ENCODE assay signal across 19 cellular contexts in genomic region chr20:3473324-3473723, GRCh38. TPM values are rescaled to one million over a fixed set of nuclear protein-coding genes. Genes with fewer than 3 reads are reported as not detected.
DNase-seq lines count a peak whose midpoint lies in the region; ATAC-seq and TF ChIP-seq lines count a peak whose summit lies in the region.
"Had no signal": no experiment of that assay in that cellular context is flagged by ENCODE, and none has a peak within 500 bp of the region (broad histone marks: within the 10 kb centered on the region; RNA-seq: fewer than 3 reads in every experiment).

No MANE protein-coding gene starts in this region.

- H3K27me3 ChIP-seq in mammary epithelial cell (ENCODE audit: insufficient read depth, low read length) = no peaks in the 10 kb centered on the region
- no peaks in the 10 kb centered on the region for H3K27me3 ChIP-seq in naive thymus-derived CD4-positive, alpha-beta T cell (ENCODE audit: control insufficient read depth in 2 of 2, insufficient read depth in 2 of 2, low read length in 2 of 2)
- H3K27me3 ChIP-seq: esophagus squamous epithelium, thyroid gland had no signal

- H3K4me1 ChIP-seq in mammary epithelial cell (ENCODE audit: insufficient read depth, low read length) = peaks cover 10% of the 10 kb centered on the region
- peaks cover 21 to 26% of the 10 kb centered on the region in 2 donors for H3K4me1 ChIP-seq in naive thymus-derived CD4-positive, alpha-beta T cell (ENCODE audit: control insufficient read depth in 2 of 2, insufficient read depth in 2 of 2, low read length in 2 of 2)

- H3K9me3 ChIP-seq in mammary epithelial cell (replicated peaks; ENCODE audit: insufficient read depth, low read length) = no peaks in the 10 kb centered on the region
- H3K9me3 ChIP-seq in naive thymus-derived CD4-positive, alpha-beta T cell (ENCODE audit: control insufficient read depth in 2 of 3, low read length in 3 of 3) = no peaks in the 10 kb centered on the region
- H3K9me3 ChIP-seq: esophagus squamous epithelium, lower lobe of right lung, thyroid gland had no signal

- CTCF ChIA-PET in mammary epithelial cell (lab: Charles Lee; ENCODE audit: low non-redundant PET) = no interaction called here
- CTCF ChIA-PET in naive thymus-derived CD4-positive, alpha-beta T cell (lab: Charles Lee) = interaction anchor here (0.6 kb wide), 1 partner anchor 1130 kb away, joined by 3 read pairs; no protein-coding TSS in a partner anchor

- WGBS in mammary epithelial cell (ENCODE audit: low coverage, missing lambda C conversion rate) = 93% methylated on average over 5 of the region's 6 CpGs

- POLR2A ChIA-PET in naive thymus-derived CD4-positive, alpha-beta T cell (lab: Charles Lee) = interaction anchor here (0.7 kb wide), 1 partner anchor 64 kb away, joined by 4 read pairs; no protein-coding TSS in a partner anchor

- DNase-seq in activated T-cell treated with anti-CD3 and anti-CD28 coated beads, Interleukin-2, amount 50 U/mL, for 4 hours = no peak
- DNase-seq in activated T-cell treated with anti-CD3 and anti-CD28 coated beads, Interleukin-2, amount 50 U/mL, for 1 hour = no peak
- DNase-seq in mammary epithelial cell (no peak), Kasumi-1 (lab: John Stamatoyannopoulos, UW) (no peak)
- DNase-seq in naive thymus-derived CD4-positive, alpha-beta T cell = no peak
- DNase-seq: activated CD4-positive, alpha-beta memory T cell treated with anti-CD3 and anti-CD28 coated beads, Interleukin-2, amount 10 ng/mL, durations not matched to agents 7 days and 5 days; caudate nucleus; DMS79 treated with DMSO at 0.1 percent for 48 hours; esophagus squamous epithelium; H7; lower lobe of right lung; NCI-H226; NK-92 treated with Interleukin-12 subunit alpha and Interleukin-12 subunit beta, amount 100 ng/mL, for 24 hours had no signal

- no peaks in the 10 kb centered on the region for H4K20me1 ChIP-seq in mammary epithelial cell (ENCODE audit: insufficient read depth, low read length)

- in situ Hi-C loops in mammary epithelial cell (cut with MboI; ENCODE audit: low sequenced_read_pairs in 2 of 2) = loop anchor here in 1 of 2 donors (10.0 kb wide), 1 partner anchor 69 kb away; the partner anchor contains the start of gene DNAAF9

- H3K4me3 Mint-ChIP-seq in activated T-cell treated with anti-CD3 and anti-CD28 coated beads, Interleukin-2, amount 50 U/mL, for 4 hours = peak overlapping the region; percentile 95
- peak overlapping the region in 9 of 10 donors; percentile 55 to 97 (median 91) for H3K4me3 Mint-ChIP-seq in naive thymus-derived CD4-positive, alpha-beta T cell
- H3K4me3 Mint-ChIP-seq in stimulated activated memory B cell treated with anti-CD40 and anti-IgM and Interleukin-4, amounts not matched to agents 10 μg/mL and 1 μg/mL and 100 μg/mL, for 72 hours = no peak overlapping the region

- no peaks in the 10 kb centered on the region for H3K27me3 Mint-ChIP-seq in activated T-cell treated with anti-CD3 and anti-CD28 coated beads, Interleukin-2, amount 50 U/mL, for 4 hours (ENCODE audit: low read depth)
- peaks cover 0 to 5% (median 0%) of the 10 kb centered on the region in 5 donors for H3K27me3 Mint-ChIP-seq in naive thymus-derived CD4-positive, alpha-beta T cell
- no peaks in the 10 kb centered on the region for H3K27me3 Mint-ChIP-seq in stimulated activated memory B cell treated with anti-CD40 and anti-IgM and Interleukin-4, amounts not matched to agents 10 μg/mL and 1 μg/mL and 100 μg/mL, for 72 hours
- H3K27me3 Mint-ChIP-seq: activated CD4-positive, alpha-beta memory T cell treated with anti-CD3 and anti-CD28 coated beads, Interleukin-2, amount 10 ng/mL, durations not matched to agents 7 days and 5 days had no signal

- H3K27ac Mint-ChIP-seq in naive thymus-derived CD4-positive, alpha-beta T cell = peak overlapping the region in 5 of 9 donors; percentile 6 to 79 (median 42)
- peak overlapping the region; percentile 84 for H3K27ac Mint-ChIP-seq in stimulated activated memory B cell treated with anti-CD40 and anti-IgM and Interleukin-4, amounts not matched to agents 10 μg/mL and 1 μg/mL and 100 μg/mL, for 72 hours
- H3K27ac Mint-ChIP-seq: activated CD4-positive, alpha-beta memory T cell treated with anti-CD3 and anti-CD28 coated beads, Interleukin-2, amount 10 ng/mL, durations not matched to agents 7 days and 5 days; activated T-helper 1 cell treated with anti-CD3 and anti-CD28 coated beads, Interleukin-12 subunit alpha, Interleukin-12 subunit beta, Interleukin-2, Interleukin-4 antibody, amounts not matched to agents 30 ng/mL and 10 ng/mL and 1 ng/mL, durations not matched to agents 14 hours and 24 hours and 36 hours had no signal

- H3K79me2 ChIP-seq in mammary epithelial cell (ENCODE audit: insufficient read depth, low read length) = peaks cover 59% of the 10 kb centered on the region

- H3K9me3 Mint-ChIP-seq in activated T-cell treated with anti-CD3 and anti-CD28 coated beads, Interleukin-2, amount 50 U/mL, for 4 hours = no peaks in the 10 kb centered on the region
- H3K9me3 Mint-ChIP-seq in naive thymus-derived CD4-positive, alpha-beta T cell = peaks cover 0 to 4% (median 0%) of the 10 kb centered on the region in 11 donors
- H3K9me3 Mint-ChIP-seq in stimulated activated memory B cell treated with anti-CD40 and anti-IgM and Interleukin-4, amounts not matched to agents 10 μg/mL and 1 μg/mL and 100 μg/mL, for 72 hours = no peaks in the 10 kb centered on the region
- H3K9me3 Mint-ChIP-seq: activated CD4-positive, alpha-beta memory T cell treated with anti-CD3 and anti-CD28 coated beads, Interleukin-2, amount 10 ng/mL, durations not matched to agents 7 days and 5 days; activated T-helper 1 cell treated with anti-CD3 and anti-CD28 coated beads, Interleukin-12 subunit alpha, Interleukin-12 subunit beta, Interleukin-2, Interleukin-4 antibody, amounts not matched to agents 30 ng/mL and 10 ng/mL and 1 ng/mL, durations not matched to agents 14 hours and 24 hours and 36 hours had no signal

- H3K4me1 Mint-ChIP-seq in activated T-cell treated with anti-CD3 and anti-CD28 coated beads, Interleukin-2, amount 50 U/mL, for 4 hours (ENCODE audit: low read depth) = peaks cover 35% of the 10 kb centered on the region
- H3K4me1 Mint-ChIP-seq in naive thymus-derived CD4-positive, alpha-beta T cell = peaks cover 26 to 47% (median 41%) of the 10 kb centered on the region in 7 donors
- peaks cover 42% of the 10 kb centered on the region for H3K4me1 Mint-ChIP-seq in stimulated activated memory B cell treated with anti-CD40 and anti-IgM and Interleukin-4, amounts not matched to agents 10 μg/mL and 1 μg/mL and 100 μg/mL, for 72 hours

- H3K36me3 ChIP-seq in mammary epithelial cell (ENCODE audit: insufficient read depth, low read length) = no peaks in the 10 kb centered on the region
- H3K36me3 ChIP-seq in naive thymus-derived CD4-positive, alpha-beta T cell (ENCODE audit: control insufficient read depth in 2 of 3, insufficient read depth in 3 of 3, low read length in 3 of 3) = no peaks in the 10 kb centered on the region
- H3K36me3 ChIP-seq: esophagus squamous epithelium, lower lobe of right lung, thyroid gland had no signal

- no peak overlapping the region for H3K9ac ChIP-seq in mammary epithelial cell (ENCODE audit: insufficient read depth, low read length)

- TF ChIP-seq CTCF in mammary epithelial cell (conservative IDR thresholded peaks at IDR 0.05 in 1 of 2, IDR thresholded peaks at IDR 0.05 in 1 of 2; ENCODE audit: extremely low read depth in 1 of 2, insufficient read depth in 1 of 2, low read depth in 1 of 2, low read length in 2 of 2) = no peak

- H3K27ac ChIP-seq in mammary epithelial cell (ENCODE audit: insufficient read depth, low read depth, low read length) = no peak overlapping the region
- H3K27ac ChIP-seq in naive thymus-derived CD4-positive, alpha-beta T cell (ENCODE audit: low read depth, low read length) = no peak overlapping the region
- H3K27ac ChIP-seq: esophagus squamous epithelium, lower lobe of right lung, RWPE1, thyroid gland had no signal

- no peak for ATAC-seq in activated T-cell treated with anti-CD3 and anti-CD28 coated beads, Interleukin-2, amount 50 U/mL, for 4 hours
- ATAC-seq in naive thymus-derived CD4-positive, alpha-beta T cell = no peak
- ATAC-seq in stimulated activated memory B cell treated with anti-CD40 and anti-IgM and Interleukin-4, amounts not matched to agents 10 μg/mL and 1 μg/mL and 100 μg/mL, for 72 hours = no peak
- no peak for ATAC-seq in GM21619 (IDR thresholded peaks at IDR 0.05; ENCODE audit: unreplicated experiment)
- ATAC-seq in activated CD4-positive, CD25-positive, alpha-beta regulatory T cell treated with anti-CD3 and anti-CD28 coated beads, Interleukin-2, amount 50 U/mL, for 24 hours = no peak
- ATAC-seq: lower lobe of right lung had no signal

- H2AFZ ChIP-seq in mammary epithelial cell (ENCODE audit: low read depth, low read length) = no peak overlapping the region

- no peak overlapping the region for H3K4me3 ChIP-seq in mammary epithelial cell (replicated peaks in 1 of 3; ENCODE audit: insufficient read depth in 1 of 3, low read depth in 2 of 3, low read length in 3 of 3)
- no peak overlapping the region for H3K4me3 ChIP-seq in naive thymus-derived CD4-positive, alpha-beta T cell (ENCODE audit: low read length)
- H3K4me3 ChIP-seq: thyroid gland had no signal

- dilution Hi-C loops in mammary epithelial cell (cut with HindIII; ENCODE audit: low sequenced_read_pairs) = loop anchor here (5.0 kb wide), 2 partner anchors 46 to 91 kb away; no protein-coding TSS in a partner anchor

- H3K4me2 ChIP-seq in mammary epithelial cell (ENCODE audit: insufficient read depth, low read depth, low read length) = peak overlapping the region; percentile 95

- intact Hi-C loops in mammary epithelial cell (cut with micrococcal nuclease) = loop anchor here (5.0 kb wide), 1 partner anchor 51 kb away; no protein-coding TSS in a partner anchor
- intact Hi-C loops in naive thymus-derived CD4-positive, alpha-beta T cell (cut with micrococcal nuclease) = loop anchor here (2.0 to 10.0 kb wide), 3 partner anchors 53 to 269 kb away; partner anchors contain the start of genes DDRGK1 (in 1 of the 2) and ITPA (in 1 of the 2)

- peaks cover 3% of the 10 kb centered on the region for H3K36me3 Mint-ChIP-seq in activated T-cell treated with anti-CD3 and anti-CD28 coated beads, Interleukin-2, amount 50 U/mL, for 4 hours (ENCODE audit: insufficient read depth)
- peaks cover 0 to 5% (median 0%) of the 10 kb centered on the region in 5 donors for H3K36me3 Mint-ChIP-seq in naive thymus-derived CD4-positive, alpha-beta T cell
- peaks cover 8% of the 10 kb centered on the region for H3K36me3 Mint-ChIP-seq in stimulated activated memory B cell treated with anti-CD40 and anti-IgM and Interleukin-4, amounts not matched to agents 10 μg/mL and 1 μg/mL and 100 μg/mL, for 72 hours

- BruUV-seq in mammary epithelial cell (replicated peaks; lab: Mats Ljungman, UMichigan) = no TSS peak

RNA-seq across cellular contexts. Expression of gene ATRN, which starts 2.5 kb away (rescaled TPM):
- 10 to 100 TPM; 12.3 to 12.5 (median 12.3) TPM for total RNA-seq in activated T-cell treated with anti-CD3 and anti-CD28 coated beads, Interleukin-2, amount 50 U/mL, for 4 hours
- 100 to 1,000 TPM in 1 of 2 donors, 10 to 100 TPM in 1; 54.2 to 134 TPM for total RNA-seq in mammary epithelial cell
- 52.3 TPM for polyA plus RNA-seq in mammary epithelial cell
- polyA minus RNA-seq in mammary epithelial cell = 62.9 TPM
- 10 to 100 TPM; 12.4 to 17.5 (median 13.0) TPM for total RNA-seq in naive thymus-derived CD4-positive, alpha-beta T cell
- polyA plus RNA-seq in naive thymus-derived CD4-positive, alpha-beta T cell = 1 to 10 TPM; 9.2 to 9.5 TPM
